14 cellular contexts compared by ENCODE assay signal in genomic region chr5:32044904-32045303, GRCh38.
DNase-seq lines count a peak whose midpoint lies in the region; ATAC-seq and TF ChIP-seq lines count a peak whose summit lies in the region.
"Had no signal": no experiment of that assay in that cellular context is flagged by ENCODE, and none has a peak within 500 bp of the region (broad histone marks: within the 10 kb centered on the region; RNA-seq: fewer than 3 reads in every experiment).

No MANE protein-coding gene starts in this region.

- no TSS peak for BruUV-seq in PC-9 (replicated peaks; lab: Mats Ljungman, UMichigan)

- in situ Hi-C loops in Caki2 (cut with HindIII; ENCODE audit: low pct_unique_long_range_greater_than_20kb, low sequenced_read_pairs), result no loop called here

- no peaks in the 10 kb centered on the region; the same call in 1 of the 2 replicates for H3K9me3 ChIP-seq in PC-9 (ENCODE audit: insufficient read depth, low read depth)
- H3K9me3 ChIP-seq: colonic mucosa had no signal

- CTCF ChIA-PET in PC-9 (lab: Charles Lee), result no interaction called here

- H3K36me3 ChIP-seq in PC-9 (ENCODE audit: low read depth), result no peaks in the 10 kb centered on the region
- H3K36me3 ChIP-seq: colonic mucosa had no signal

- no peak overlapping the region for H3K4me2 ChIP-seq in PC-9

- H3F3A ChIP-seq in PC-9 (ENCODE audit: insufficient read depth, low read depth), result no peaks in the 10 kb centered on the region

- no peak overlapping the region for H2AFZ ChIP-seq in PC-9

- DNase-seq in Caki2 (ENCODE audit: low read depth) (peak; percentile 72), M059J (ENCODE audit: low read depth) (peak; percentile 96), choroid plexus epithelial cell (ENCODE audit: low read depth) (peak; percentile 69), omental fat pad (ENCODE audit: low spot score) (no peak), PC-9 (no peak), activated T-cell treated with anti-CD3 and anti-CD28 coated beads for 4 hours (no peak), NCI-H82 treated with DMSO at 0.1 percent for 48 hours (lab: John Stamatoyannopoulos, UW; ENCODE audit: unreplicated experiment) (no peak)
- DNase-seq: activated naive CD4-positive, alpha-beta T cell treated with anti-CD3 and anti-CD28 coated beads, Interleukin-2, amount 50 U/mL, for 16 hours; colonic mucosa; naive B cell; NCI-H2227 treated with DMSO at 0.1 percent for 48 hours; right cardiac atrium; SHP77 had no signal

- no peaks in the 10 kb centered on the region for H4K20me1 ChIP-seq in PC-9 (ENCODE audit: insufficient read depth)

- no peak for TF ChIP-seq CTCF in choroid plexus epithelial cell (conservative IDR thresholded peaks at IDR 0.05; ENCODE audit: low read depth, low read length)
- no peak for TF ChIP-seq CTCF in omental fat pad (IDR thresholded peaks at IDR 0.05)
- no peak for TF ChIP-seq CTCF in PC-9 (conservative IDR thresholded peaks at IDR 0.05)

- H3K27ac ChIP-seq in PC-9, result no peak overlapping the region
- H3K27ac ChIP-seq: colonic mucosa had no signal

- H3K4me3 ChIP-seq in choroid plexus epithelial cell (ENCODE audit: low read depth, low read length) (no peak overlapping the region), PC-9 (no peak overlapping the region)
- H3K4me3 ChIP-seq: colonic mucosa had no signal

- POLR2A ChIA-PET in PC-9 (lab: Charles Lee; ENCODE audit: unreplicated experiment), result interaction anchor here (0.6 kb wide), 1 partner anchor 300 kb away, joined by 5 read pairs; no protein-coding TSS in a partner anchor

- ATAC-seq in omental fat pad (ENCODE audit: low FRiP score), result peak; percentile 89
- no peak for ATAC-seq in GM18861 (IDR thresholded peaks at IDR 0.05; ENCODE audit: unreplicated experiment)
- ATAC-seq: right cardiac atrium had no signal

- no peaks in the 10 kb centered on the region for H3K9me2 ChIP-seq in PC-9 (ENCODE audit: insufficient read depth)

- no peaks in the 10 kb centered on the region for H3K79me2 ChIP-seq in PC-9 (ENCODE audit: low read depth)

- intact Hi-C loops in PC-9 (cut with micrococcal nuclease; ENCODE audit: unreplicated experiment), result no loop called here

- H3K4me1 ChIP-seq in PC-9 (replicated peaks; ENCODE audit: insufficient read depth), result no peaks in the 10 kb centered on the region
- H3K4me1 ChIP-seq: colonic mucosa had no signal

- peaks cover 63% of the 10 kb centered on the region for H3K27me3 ChIP-seq in PC-9 (ENCODE audit: insufficient read depth, low read depth)
- H3K27me3 ChIP-seq: colonic mucosa had no signal

Comparison
In these comparisons a context has a peak if more than half of its experiments do, and no peak if none do; other contexts are left out.
1. DNase-seq: peak in Caki2 (single experiment), M059J (single experiment) and choroid plexus epithelial cell (single experiment); none in omental fat pad (single experiment), PC-9 (0 of 2), activated T-cell treated with anti-CD3 and anti-CD28 coated beads for 4 hours (single experiment) and NCI-H82 treated with DMSO at 0.1 percent for 48 hours (single experiment).